1 cellular context compared by ENCODE assay signal in the genomic region with DNA sequence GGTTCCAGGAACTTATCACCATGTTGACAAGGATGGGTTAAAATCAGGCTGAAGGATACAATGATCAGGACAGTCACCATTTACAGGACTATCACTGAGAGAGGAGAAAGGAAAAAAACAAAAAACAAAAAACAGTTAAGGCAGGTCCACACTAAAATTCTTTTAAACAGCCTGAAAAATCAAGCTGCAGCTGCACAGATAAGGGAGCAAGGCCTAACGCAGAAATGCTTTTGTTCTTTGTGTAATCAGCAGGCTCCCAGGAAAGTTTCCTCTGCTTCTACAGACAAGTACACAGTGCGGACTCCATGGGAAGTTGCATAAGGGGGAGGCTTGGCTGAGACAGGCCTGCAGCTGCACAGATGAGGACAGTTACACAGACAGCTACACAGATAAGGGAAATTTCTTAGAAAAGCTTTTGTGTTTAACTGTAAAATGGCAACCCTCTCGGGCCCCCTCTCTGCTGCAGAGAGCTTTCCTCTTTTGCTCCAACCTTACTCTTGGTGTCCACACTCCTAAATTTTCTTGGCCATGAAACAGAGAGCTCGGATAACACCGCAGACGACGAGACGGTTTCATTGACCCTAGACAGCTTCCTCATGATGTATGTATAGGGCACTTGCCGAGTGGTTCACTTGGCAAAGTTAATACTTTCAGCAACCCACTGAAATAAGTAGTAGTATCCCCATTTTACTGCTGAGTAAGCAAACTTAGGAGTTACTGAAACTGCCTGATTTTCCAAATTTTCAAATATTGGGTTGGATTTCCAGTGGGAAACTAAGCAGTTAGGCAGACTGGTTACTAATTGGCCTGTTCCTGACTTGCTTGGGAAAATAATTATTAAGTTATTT.
TF ChIP-seq lines count a peak whose summit lies in the region.

No MANE protein-coding gene starts in this region.

TF ChIP-seq in HEK293, 187 proteins besides CTCF, POLR2A, EP300 and RAD21 (continued from another document and continues in another):
- TF ChIP-seq, protein P1, sequence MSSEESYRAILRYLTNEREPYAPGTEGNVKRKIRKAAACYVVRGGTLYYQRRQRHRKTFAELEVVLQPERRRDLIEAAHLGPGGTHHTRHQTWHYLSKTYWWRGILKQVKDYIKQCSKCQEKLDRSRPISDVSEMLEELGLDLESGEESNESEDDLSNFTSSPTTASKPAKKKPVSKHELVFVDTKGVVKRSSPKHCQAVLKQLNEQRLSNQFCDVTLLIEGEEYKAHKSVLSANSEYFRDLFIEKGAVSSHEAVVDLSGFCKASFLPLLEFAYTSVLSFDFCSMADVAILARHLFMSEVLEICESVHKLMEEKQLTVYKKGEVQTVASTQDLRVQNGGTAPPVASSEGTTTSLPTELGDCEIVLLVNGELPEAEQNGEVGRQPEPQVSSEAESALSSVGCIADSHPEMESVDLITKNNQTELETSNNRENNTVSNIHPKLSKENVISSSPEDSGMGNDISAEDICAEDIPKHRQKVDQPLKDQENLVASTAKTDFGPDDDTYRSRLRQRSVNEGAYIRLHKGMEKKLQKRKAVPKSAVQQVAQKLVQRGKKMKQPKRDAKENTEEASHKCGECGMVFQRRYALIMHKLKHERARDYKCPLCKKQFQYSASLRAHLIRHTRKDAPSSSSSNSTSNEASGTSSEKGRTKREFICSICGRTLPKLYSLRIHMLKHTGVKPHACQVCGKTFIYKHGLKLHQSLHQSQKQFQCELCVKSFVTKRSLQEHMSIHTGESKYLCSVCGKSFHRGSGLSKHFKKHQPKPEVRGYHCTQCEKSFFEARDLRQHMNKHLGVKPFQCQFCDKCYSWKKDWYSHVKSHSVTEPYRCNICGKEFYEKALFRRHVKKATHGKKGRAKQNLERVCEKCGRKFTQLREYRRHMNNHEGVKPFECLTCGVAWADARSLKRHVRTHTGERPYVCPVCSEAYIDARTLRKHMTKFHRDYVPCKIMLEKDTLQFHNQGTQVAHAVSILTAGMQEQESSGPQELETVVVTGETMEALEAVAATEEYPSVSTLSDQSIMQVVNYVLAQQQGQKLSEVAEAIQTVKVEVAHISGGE (tag by site-specific recombination; conservative IDR thresholded peaks at IDR 0.05; ENCODE audit: low read depth): no peak
- no peak for TF ChIP-seq ZNF121 (tag by site-specific recombination; IDR thresholded peaks at IDR 0.05)
- TF ChIP-seq ZNF202 (tag by site-specific recombination; IDR thresholded peaks at IDR 0.05; ENCODE audit: borderline replicate concordance): no peak
- TF ChIP-seq KLF9 (tag by site-specific recombination; IDR thresholded peaks at IDR 0.05; ENCODE audit: low read depth): no peak
- TF ChIP-seq, protein P2, sequence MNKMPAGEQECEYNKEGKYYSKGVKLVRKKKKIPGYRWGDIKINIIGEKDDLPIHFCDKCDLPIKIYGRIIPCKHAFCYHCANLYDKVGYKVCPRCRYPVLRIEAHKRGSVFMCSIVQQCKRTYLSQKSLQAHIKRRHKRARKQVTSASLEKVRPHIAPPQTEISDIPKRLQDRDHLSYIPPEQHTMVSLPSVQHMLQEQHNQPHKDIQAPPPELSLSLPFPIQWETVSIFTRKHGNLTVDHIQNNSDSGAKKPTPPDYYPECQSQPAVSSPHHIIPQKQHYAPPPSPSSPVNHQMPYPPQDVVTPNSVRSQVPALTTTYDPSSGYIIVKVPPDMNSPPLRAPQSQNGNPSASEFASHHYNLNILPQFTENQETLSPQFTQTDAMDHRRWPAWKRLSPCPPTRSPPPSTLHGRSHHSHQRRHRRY (tag by site-specific recombination; IDR thresholded peaks at IDR 0.05): no peak
- TF ChIP-seq ZNF571 (tag by site-specific recombination; IDR thresholded peaks at IDR 0.05): no peak
- no peak for TF ChIP-seq ZNF521 (tag by site-specific recombination; IDR thresholded peaks at IDR 0.05)
- no peak for TF ChIP-seq ZNF670 (tag by site-specific recombination; IDR thresholded peaks at IDR 0.05; ENCODE audit: low read depth)
- TF ChIP-seq, protein P3, sequence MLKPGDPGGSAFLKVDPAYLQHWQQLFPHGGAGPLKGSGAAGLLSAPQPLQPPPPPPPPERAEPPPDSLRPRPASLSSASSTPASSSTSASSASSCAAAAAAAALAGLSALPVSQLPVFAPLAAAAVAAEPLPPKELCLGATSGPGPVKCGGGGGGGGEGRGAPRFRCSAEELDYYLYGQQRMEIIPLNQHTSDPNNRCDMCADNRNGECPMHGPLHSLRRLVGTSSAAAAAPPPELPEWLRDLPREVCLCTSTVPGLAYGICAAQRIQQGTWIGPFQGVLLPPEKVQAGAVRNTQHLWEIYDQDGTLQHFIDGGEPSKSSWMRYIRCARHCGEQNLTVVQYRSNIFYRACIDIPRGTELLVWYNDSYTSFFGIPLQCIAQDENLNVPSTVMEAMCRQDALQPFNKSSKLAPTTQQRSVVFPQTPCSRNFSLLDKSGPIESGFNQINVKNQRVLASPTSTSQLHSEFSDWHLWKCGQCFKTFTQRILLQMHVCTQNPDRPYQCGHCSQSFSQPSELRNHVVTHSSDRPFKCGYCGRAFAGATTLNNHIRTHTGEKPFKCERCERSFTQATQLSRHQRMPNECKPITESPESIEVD (tag by site-specific recombination; IDR thresholded peaks at IDR 0.05): peak; percentile 10; the same call in 1 of the 2 replicates
- TF ChIP-seq, protein P4, sequence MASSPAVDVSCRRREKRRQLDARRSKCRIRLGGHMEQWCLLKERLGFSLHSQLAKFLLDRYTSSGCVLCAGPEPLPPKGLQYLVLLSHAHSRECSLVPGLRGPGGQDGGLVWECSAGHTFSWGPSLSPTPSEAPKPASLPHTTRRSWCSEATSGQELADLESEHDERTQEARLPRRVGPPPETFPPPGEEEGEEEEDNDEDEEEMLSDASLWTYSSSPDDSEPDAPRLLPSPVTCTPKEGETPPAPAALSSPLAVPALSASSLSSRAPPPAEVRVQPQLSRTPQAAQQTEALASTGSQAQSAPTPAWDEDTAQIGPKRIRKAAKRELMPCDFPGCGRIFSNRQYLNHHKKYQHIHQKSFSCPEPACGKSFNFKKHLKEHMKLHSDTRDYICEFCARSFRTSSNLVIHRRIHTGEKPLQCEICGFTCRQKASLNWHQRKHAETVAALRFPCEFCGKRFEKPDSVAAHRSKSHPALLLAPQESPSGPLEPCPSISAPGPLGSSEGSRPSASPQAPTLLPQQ (tag by site-specific recombination; IDR thresholded peaks at IDR 0.05): no peak
- no peak for TF ChIP-seq SETDB1 (IDR thresholded peaks at IDR 0.05; ENCODE audit: insufficient read length, low read length)
- TF ChIP-seq ZNF324 (tag by site-specific recombination; IDR thresholded peaks at IDR 0.05): no peak
- TF ChIP-seq ZNF76 (tag by site-specific recombination; IDR thresholded peaks at IDR 0.05; ENCODE audit: borderline replicate concordance, low read depth): no peak
- no peak for TF ChIP-seq ZNF48 (tag by site-specific recombination; IDR thresholded peaks at IDR 0.05)
- no peak for TF ChIP-seq ZNF292 (tag by site-specific recombination; IDR thresholded peaks at IDR 0.05; ENCODE audit: borderline replicate concordance, low read depth)
- TF ChIP-seq ZNF544 (tag by site-specific recombination; IDR thresholded peaks at IDR 0.05): no peak
- no peak for TF ChIP-seq ZNF837 (tag by site-specific recombination; IDR thresholded peaks at IDR 0.05)
- TF ChIP-seq, protein P5, sequence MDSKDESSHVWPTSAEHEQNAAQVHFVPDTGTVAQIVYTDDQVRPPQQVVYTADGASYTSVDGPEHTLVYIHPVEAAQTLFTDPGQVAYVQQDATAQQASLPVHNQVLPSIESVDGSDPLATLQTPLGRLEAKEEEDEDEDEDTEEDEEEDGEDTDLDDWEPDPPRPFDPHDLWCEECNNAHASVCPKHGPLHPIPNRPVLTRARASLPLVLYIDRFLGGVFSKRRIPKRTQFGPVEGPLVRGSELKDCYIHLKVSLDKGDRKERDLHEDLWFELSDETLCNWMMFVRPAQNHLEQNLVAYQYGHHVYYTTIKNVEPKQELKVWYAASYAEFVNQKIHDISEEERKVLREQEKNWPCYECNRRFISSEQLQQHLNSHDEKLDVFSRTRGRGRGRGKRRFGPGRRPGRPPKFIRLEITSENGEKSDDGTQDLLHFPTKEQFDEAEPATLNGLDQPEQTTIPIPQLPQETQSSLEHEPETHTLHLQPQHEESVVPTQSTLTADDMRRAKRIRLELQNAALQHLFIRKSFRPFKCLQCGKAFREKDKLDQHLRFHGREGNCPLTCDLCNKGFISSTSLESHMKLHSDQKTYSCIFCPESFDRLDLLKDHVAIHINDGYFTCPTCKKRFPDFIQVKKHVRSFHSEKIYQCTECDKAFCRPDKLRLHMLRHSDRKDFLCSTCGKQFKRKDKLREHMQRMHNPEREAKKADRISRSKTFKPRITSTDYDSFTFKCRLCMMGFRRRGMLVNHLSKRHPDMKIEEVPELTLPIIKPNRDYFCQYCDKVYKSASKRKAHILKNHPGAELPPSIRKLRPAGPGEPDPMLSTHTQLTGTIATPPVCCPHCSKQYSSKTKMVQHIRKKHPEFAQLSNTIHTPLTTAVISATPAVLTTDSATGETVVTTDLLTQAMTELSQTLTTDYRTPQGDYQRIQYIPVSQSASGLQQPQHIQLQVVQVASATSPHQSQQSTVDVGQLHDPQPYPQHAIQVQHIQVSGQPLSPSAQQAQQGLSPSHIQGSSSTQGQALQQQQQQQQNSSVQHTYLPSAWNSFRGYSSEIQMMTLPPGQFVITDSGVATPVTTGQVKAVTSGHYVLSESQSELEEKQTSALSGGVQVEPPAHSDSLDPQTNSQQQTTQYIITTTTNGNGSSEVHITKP (tag by site-specific recombination; IDR thresholded peaks at IDR 0.05): no peak
- TF ChIP-seq, protein P6, sequence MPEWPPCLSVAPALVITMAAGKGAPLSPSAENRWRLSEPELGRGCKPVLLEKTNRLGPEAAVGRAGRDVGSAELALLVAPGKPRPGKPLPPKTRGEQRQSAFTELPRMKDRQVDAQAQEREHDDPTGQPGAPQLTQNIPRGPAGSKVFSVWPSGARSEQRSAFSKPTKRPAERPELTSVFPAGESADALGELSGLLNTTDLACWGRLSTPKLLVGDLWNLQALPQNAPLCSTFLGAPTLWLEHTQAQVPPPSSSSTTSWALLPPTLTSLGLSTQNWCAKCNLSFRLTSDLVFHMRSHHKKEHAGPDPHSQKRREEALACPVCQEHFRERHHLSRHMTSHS (tag by site-specific recombination; IDR thresholded peaks at IDR 0.05): no peak
- no peak for TF ChIP-seq ZNF416 (tag by site-specific recombination; IDR thresholded peaks at IDR 0.05)
- no peak for TF ChIP-seq GLI2 (tag by site-specific recombination; IDR thresholded peaks at IDR 0.05; ENCODE audit: borderline replicate concordance, low read depth)
- TF ChIP-seq, protein P7, sequence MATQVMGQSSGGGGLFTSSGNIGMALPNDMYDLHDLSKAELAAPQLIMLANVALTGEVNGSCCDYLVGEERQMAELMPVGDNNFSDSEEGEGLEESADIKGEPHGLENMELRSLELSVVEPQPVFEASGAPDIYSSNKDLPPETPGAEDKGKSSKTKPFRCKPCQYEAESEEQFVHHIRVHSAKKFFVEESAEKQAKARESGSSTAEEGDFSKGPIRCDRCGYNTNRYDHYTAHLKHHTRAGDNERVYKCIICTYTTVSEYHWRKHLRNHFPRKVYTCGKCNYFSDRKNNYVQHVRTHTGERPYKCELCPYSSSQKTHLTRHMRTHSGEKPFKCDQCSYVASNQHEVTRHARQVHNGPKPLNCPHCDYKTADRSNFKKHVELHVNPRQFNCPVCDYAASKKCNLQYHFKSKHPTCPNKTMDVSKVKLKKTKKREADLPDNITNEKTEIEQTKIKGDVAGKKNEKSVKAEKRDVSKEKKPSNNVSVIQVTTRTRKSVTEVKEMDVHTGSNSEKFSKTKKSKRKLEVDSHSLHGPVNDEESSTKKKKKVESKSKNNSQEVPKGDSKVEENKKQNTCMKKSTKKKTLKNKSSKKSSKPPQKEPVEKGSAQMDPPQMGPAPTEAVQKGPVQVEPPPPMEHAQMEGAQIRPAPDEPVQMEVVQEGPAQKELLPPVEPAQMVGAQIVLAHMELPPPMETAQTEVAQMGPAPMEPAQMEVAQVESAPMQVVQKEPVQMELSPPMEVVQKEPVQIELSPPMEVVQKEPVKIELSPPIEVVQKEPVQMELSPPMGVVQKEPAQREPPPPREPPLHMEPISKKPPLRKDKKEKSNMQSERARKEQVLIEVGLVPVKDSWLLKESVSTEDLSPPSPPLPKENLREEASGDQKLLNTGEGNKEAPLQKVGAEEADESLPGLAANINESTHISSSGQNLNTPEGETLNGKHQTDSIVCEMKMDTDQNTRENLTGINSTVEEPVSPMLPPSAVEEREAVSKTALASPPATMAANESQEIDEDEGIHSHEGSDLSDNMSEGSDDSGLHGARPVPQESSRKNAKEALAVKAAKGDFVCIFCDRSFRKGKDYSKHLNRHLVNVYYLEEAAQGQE (tag by site-specific recombination; IDR thresholded peaks at IDR 0.05): no peak
- TF ChIP-seq, protein P8, sequence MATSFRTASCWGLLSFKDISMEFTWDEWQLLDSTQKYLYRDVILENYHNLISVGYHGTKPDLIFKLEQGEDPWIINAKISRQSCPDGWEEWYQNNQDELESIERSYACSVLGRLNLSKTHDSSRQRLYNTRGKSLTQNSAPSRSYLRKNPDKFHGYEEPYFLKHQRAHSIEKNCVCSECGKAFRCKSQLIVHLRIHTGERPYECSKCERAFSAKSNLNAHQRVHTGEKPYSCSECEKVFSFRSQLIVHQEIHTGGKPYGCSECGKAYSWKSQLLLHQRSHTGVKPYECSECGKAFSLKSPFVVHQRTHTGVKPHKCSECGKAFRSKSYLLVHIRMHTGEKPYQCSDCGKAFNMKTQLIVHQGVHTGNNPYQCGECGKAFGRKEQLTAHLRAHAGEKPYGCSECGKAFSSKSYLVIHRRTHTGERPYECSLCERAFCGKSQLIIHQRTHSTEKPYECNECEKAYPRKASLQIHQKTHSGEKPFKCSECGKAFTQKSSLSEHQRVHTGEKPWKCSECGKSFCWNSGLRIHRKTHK (tag by site-specific recombination; IDR thresholded peaks at IDR 0.05): no peak
- 0 out of 2 replicates have a peak, but pooled peaks have one; percentile 11 for TF ChIP-seq ZNF777 (tag by site-specific recombination; IDR thresholded peaks at IDR 0.05; ENCODE audit: borderline replicate concordance)
- TF ChIP-seq, protein P9, sequence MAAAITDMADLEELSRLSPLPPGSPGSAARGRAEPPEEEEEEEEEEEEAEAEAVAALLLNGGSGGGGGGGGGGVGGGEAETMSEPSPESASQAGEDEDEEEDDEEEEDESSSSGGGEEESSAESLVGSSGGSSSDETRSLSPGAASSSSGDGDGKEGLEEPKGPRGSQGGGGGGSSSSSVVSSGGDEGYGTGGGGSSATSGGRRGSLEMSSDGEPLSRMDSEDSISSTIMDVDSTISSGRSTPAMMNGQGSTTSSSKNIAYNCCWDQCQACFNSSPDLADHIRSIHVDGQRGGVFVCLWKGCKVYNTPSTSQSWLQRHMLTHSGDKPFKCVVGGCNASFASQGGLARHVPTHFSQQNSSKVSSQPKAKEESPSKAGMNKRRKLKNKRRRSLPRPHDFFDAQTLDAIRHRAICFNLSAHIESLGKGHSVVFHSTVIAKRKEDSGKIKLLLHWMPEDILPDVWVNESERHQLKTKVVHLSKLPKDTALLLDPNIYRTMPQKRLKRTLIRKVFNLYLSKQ (tag by site-specific recombination; IDR thresholded peaks at IDR 0.05; ENCODE audit: borderline replicate concordance): no peak
- no peak for TF ChIP-seq KLF8 (tag by site-specific recombination; IDR thresholded peaks at IDR 0.05)
- no peak for TF ChIP-seq ZSCAN30 (tag by site-specific recombination; IDR thresholded peaks at IDR 0.05)
- TF ChIP-seq ZNF658 (tag by site-specific recombination; IDR thresholded peaks at IDR 0.05): no peak
- no peak for TF ChIP-seq ZNF394 (tag by site-specific recombination; IDR thresholded peaks at IDR 0.05; ENCODE audit: borderline replicate concordance)
- no peak for TF ChIP-seq EGR2 (tag by site-specific recombination; IDR thresholded peaks at IDR 0.05; ENCODE audit: low read depth)
- TF ChIP-seq SP3 (tag by site-specific recombination; IDR thresholded peaks at IDR 0.05): no peak
- TF ChIP-seq ZNF404 (tag by site-specific recombination; IDR thresholded peaks at IDR 0.05): no peak
- TF ChIP-seq ZBTB20 (tag by site-specific recombination; IDR thresholded peaks at IDR 0.05): peak; percentile 55; the same call in 1 of the 2 replicates
